ENCODE assay signal across 12 cellular contexts in the genomic region with DNA sequence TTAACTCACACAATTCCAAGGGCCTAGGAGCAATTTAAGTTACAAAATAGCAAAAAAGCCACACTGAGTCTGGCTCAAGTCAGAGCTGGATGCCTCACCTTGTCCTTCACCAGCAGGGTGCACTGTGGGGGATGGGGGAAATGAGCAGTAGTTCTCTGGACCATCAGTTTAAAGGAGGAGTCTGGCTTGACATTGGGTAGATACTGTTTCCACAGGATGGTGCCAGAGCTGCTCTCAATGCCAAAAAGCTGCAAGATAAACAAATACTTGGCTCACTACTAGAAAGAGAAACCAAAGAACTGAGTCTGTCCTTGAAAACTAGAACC. TPM values are rescaled to one million over a fixed set of nuclear protein-coding genes. Genes with fewer than 3 reads are reported as not detected.
DNase-seq lines count a peak whose midpoint lies in the region; ATAC-seq and TF ChIP-seq lines count a peak whose summit lies in the region.
"Had no signal": no experiment of that assay in that cellular context is flagged by ENCODE, and none has a peak within 500 bp of the region (broad histone marks: within the 10 kb centered on the region; RNA-seq: fewer than 3 reads in every experiment).

No MANE protein-coding gene starts in this region.

- H3K36me3 ChIP-seq in esophagus muscularis mucosa (peaks cover 15 to 92% (median 84%) of the 10 kb centered on the region in 4 donors), tibial nerve (peaks cover 0 to 100% (median 19%) of the 10 kb centered on the region in 3 donors)

- ATAC-seq in HG02885 (IDR thresholded peaks at IDR 0.05; ENCODE audit: poor library complexity, unreplicated experiment) = no peak
- ATAC-seq in HG02759 (IDR thresholded peaks at IDR 0.05; ENCODE audit: unreplicated experiment) = no peak

- TF ChIP-seq EP300 in esophagus muscularis mucosa (IDR thresholded peaks at IDR 0.05) (no peak), tibial nerve (IDR thresholded peaks at IDR 0.05) (no peak)

- no peaks in the 10 kb centered on the region for H3K27me3 ChIP-seq in esophagus muscularis mucosa
- H3K27me3 ChIP-seq in tibial nerve = no peaks in the 10 kb centered on the region

- H3K4me3 ChIP-seq in AG09309 (ENCODE audit: control insufficient read depth, low read depth, low read length) = no peak overlapping the region
- H3K4me3 ChIP-seq in esophagus muscularis mucosa = no peak overlapping the region
- H3K4me3 ChIP-seq in tibial nerve = no peak overlapping the region

- TF ChIP-seq CTCF in AG09309 (IDR thresholded peaks at IDR 0.05; ENCODE audit: control insufficient read depth, insufficient read depth, low read depth, low read length, missing control alignments) (peak; percentile 16), esophagus muscularis mucosa (IDR thresholded peaks at IDR 0.05) (peak in 2 of 3 experiments; percentile 23 to 32), tibial nerve (IDR thresholded peaks at IDR 0.05) (no peak)

- H3K27ac ChIP-seq in esophagus muscularis mucosa (replicated peaks in 1 of 4) = peak overlapping the region; percentile 68 to 84 (median 71)
- H3K27ac ChIP-seq in tibial nerve = no peak overlapping the region
- H3K27ac ChIP-seq: KMS-11 had no signal

- peaks cover 13 to 33% (median 33%) of the 10 kb centered on the region in 4 donors for H3K4me1 ChIP-seq in esophagus muscularis mucosa
- peaks cover 0 to 15% (median 0%) of the 10 kb centered on the region in 4 donors for H3K4me1 ChIP-seq in tibial nerve

- H3K9me3 ChIP-seq in esophagus muscularis mucosa (no peaks in the 10 kb centered on the region), tibial nerve (no peaks in the 10 kb centered on the region)

- DNase-seq in AG09309 (ENCODE audit: low read depth) (no peak), NCI-H2029 treated with DMSO at 0.1 percent for 48 hours (lab: John Stamatoyannopoulos, UW) (peak; percentile 42), esophagus muscularis mucosa (ENCODE audit: extremely low spot score) (no peak), midbrain (lab: John Stamatoyannopoulos, UW) (peak; percentile 12), tibial nerve (ENCODE audit: low spot score in 2 of 2) (no peak), putamen (ENCODE audit: low spot score) (no peak)
- DNase-seq: activated gamma-delta T cell treated with Interleukin-2 at 50 U/mL for 16 hours; stimulated activated CD4-positive, alpha-beta T cell treated with anti-CD3 and anti-CD28 coated beads, Interleukin-12 subunit alpha, Interleukin-12 subunit beta, amount 100 ng/mL, for 4 hours; stimulated activated naive CD4-positive, alpha-beta T cell treated with Interleukin-2 at 50 U/mL for 16 hours had no signal

- intact Hi-C loops in esophagus muscularis mucosa (cut with DNase I) = no loop called here

- TF ChIP-seq POLR2A in esophagus muscularis mucosa (IDR thresholded peaks at IDR 0.05; ENCODE audit: low read depth) (no peak), tibial nerve (IDR thresholded peaks at IDR 0.05) (no peak)

RNA-seq across cellular contexts. Expression of gene EMC1, which starts 18.8 kb away (rescaled TPM):
- total RNA-seq in esophagus muscularis mucosa (10 to 100 TPM; 16.2 to 43.1 (median 36.1) TPM), tibial nerve (10 to 100 TPM; 25.6 to 46.8 (median 39.1) TPM)

RNA-seq across cellular contexts. Expression of gene MRTO4, which starts 19.1 kb away (rescaled TPM):
- 10 to 100 TPM in 3 of 4 donors, 1 to 10 TPM in 1; 10.0 to 26.2 (median 16.9) TPM for total RNA-seq in esophagus muscularis mucosa
- total RNA-seq in tibial nerve = 10 to 100 TPM; 16.4 to 33.0 (median 19.5) TPM

RNA-seq across cellular contexts. Expression of gene UBR4, which starts 22.4 kb away (rescaled TPM):
- total RNA-seq in esophagus muscularis mucosa (100 to 1,000 TPM; 132 to 268 (median 170) TPM), tibial nerve (100 to 1,000 TPM; 107 to 190 (median 142) TPM)

RNA-seq across cellular contexts. Expression of gene AKR7A3, which starts 56.1 kb away (rescaled TPM):
- total RNA-seq in esophagus muscularis mucosa (1 to 10 TPM in 1 of 4 donors, under 1 TPM in 3; 0.13 to 1.6 (median 0.66) TPM), tibial nerve (1 to 10 TPM in 3 of 4 donors, under 1 TPM in 1; 0.84 to 4.1 (median 2.5) TPM)

Comparison
In these comparisons a context has a peak if more than half of its experiments do, and no peak if none do; other contexts are left out.
1. DNase-seq: peak in NCI-H2029 treated with DMSO at 0.1 percent for 48 hours (single experiment) and midbrain (single experiment); none in AG09309 (single experiment), esophagus muscularis mucosa (single experiment), tibial nerve (0 of 2) and putamen (single experiment).
2. CTCF ChIP-seq: peak in AG09309 (single experiment) and esophagus muscularis mucosa (2 of 3); none in tibial nerve (0 of 5).
3. H3K27ac ChIP-seq: peak in esophagus muscularis mucosa (4 of 4); none in tibial nerve (0 of 4).